ENCODE assay signal across 13 cellular contexts in the genomic region with DNA sequence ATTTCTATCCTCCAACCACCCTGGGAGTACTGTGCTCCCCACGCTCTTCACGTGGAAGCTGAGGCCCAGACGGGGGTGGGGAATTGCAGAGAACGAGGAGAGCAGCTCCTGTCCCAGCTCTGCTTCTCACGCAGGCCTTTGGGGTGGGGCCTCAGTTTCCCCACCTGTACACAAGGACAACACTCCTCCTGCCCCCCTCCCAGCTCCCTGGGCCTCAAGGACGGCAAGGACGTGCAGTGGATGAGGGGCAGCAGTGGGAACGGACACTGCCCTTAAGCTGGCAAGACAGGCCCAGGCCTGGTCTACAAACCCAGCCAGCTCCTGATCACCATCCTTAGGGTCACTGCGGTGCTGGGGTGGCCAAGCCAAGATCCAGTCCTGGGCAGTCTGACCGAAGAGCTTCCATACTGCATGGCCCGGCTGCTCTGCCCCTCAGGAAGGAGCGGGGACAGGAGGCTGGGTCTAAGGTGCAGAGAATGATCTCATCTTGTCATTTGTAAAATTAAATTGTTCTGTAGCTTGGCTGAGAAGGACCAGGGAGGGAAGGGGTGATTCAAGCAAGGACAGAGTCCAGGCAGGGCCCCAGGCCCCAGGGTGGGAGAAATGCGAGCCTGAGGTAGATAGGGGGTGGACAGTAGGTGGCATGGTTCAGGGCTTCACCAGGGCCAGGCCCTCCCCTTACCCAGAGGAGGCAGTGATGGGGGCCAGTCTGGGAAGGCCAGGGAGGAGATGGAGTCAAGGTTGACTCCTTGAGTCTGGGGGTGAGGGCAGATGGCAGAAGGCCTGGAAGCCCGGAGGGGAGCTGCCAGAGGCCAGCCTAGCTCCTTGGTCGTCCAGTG. TPM values are rescaled to one million over a fixed set of nuclear protein-coding genes. Genes with fewer than 3 reads are reported as not detected.
A peak's percentile ranks its signal among the peaks of the same experiment; 100 is the strongest.
DNase-seq lines count a peak whose midpoint lies in the region; ATAC-seq, FAIRE-seq and TF ChIP-seq lines count a peak whose summit lies in the region.
"Had no signal": no experiment of that assay in that cellular context is flagged by ENCODE, and none has a peak within 500 bp of the region (broad histone marks: within the 10 kb centered on the region; RNA-seq: fewer than 3 reads in every experiment).

No MANE protein-coding gene starts in this region.

- no peaks in the 10 kb centered on the region for H4K20me1 ChIP-seq in SK-N-SH (ENCODE audit: insufficient read depth)

- TF ChIP-seq CTCF in CD14-positive monocyte (IDR thresholded peaks at IDR 0.05) (no peak), Calu3 (IDR thresholded peaks at IDR 0.05; ENCODE audit: unreplicated experiment) (no peak), ascending aorta (IDR thresholded peaks at IDR 0.05) (no peak), natural killer cell (IDR thresholded peaks at IDR 0.05) (no peak), SK-N-SH (IDR thresholded peaks at IDR 0.05) (no peak)

- FAIRE-seq in RCC 7860 (lab: Jason Lieb, UNC): no peak
- FAIRE-seq: endothelial cell of umbilical vein had no signal

- DNase-seq in CD14-positive monocyte (ENCODE audit: low spot score) (no peak), Calu3 (no peak), ascending aorta (ENCODE audit: low spot score in 2 of 2) (no peak), natural killer cell (no peak), RCC 7860 (ENCODE audit: low spot score) (no peak), SK-N-SH (no peak)
- DNase-seq in NK-92 treated with Interleukin-12 subunit alpha and Interleukin-12 subunit beta, amount 100 ng/mL, for 24 hours (lab: John Stamatoyannopoulos, UW): no peak
- DNase-seq: body of pancreas, mammary epithelial cell had no signal

- no peak overlapping the region for H2AFZ ChIP-seq in SK-N-SH (ENCODE audit: low read depth)

- no peak overlapping the region for H3K4me3 ChIP-seq in ascending aorta
- H3K4me3 ChIP-seq in SK-N-SH (ENCODE audit: low read depth in 2 of 2, low read length in 1 of 2): no peak overlapping the region

- H3K9me2 ChIP-seq in SK-N-SH: no peaks in the 10 kb centered on the region

- POLR2A ChIA-PET in SK-N-SH (lab: Yijun Ruan, JAX): interaction anchor here (0.8 to 1.8 kb wide), 2 partner anchors 20 to 37 kb away, joined by 3 to 6 read pairs; partner anchors contain the start of gene CDCA4

- peaks cover 13 to 28% (median 16%) of the 10 kb centered on the region in 3 donors for H3K27me3 Mint-ChIP-seq in CD14-positive monocyte (ENCODE audit: low read depth in 3 of 3)
- H3K27me3 Mint-ChIP-seq in Calu3 (ENCODE audit: unreplicated experiment): no peaks in the 10 kb centered on the region
- peaks cover 0 to 6% of the 10 kb centered on the region in 2 donors for H3K27me3 Mint-ChIP-seq in natural killer cell (ENCODE audit: low read depth in 2 of 2)

- H3K9me3 Mint-ChIP-seq in CD14-positive monocyte (peaks cover 0 to 3% (median under 1%) of the 10 kb centered on the region in 7 donors), Calu3 (ENCODE audit: low read depth, unreplicated experiment) (no peaks in the 10 kb centered on the region), natural killer cell (no peaks in the 10 kb centered on the region)

- 0 out of 2 replicates have a peak, but pooled peaks cover 10% of the 10 kb centered on the region for H3K79me2 ChIP-seq in SK-N-SH (ENCODE audit: insufficient read depth)

- H3K4me1 ChIP-seq in ascending aorta (peaks cover 9 to 12% of the 10 kb centered on the region in 2 donors), SK-N-SH (ENCODE audit: control insufficient read depth in 1 of 2, insufficient read depth in 2 of 2, low read depth in 1 of 2, low read length in 1 of 2) (peaks cover 0 to 65% of the 10 kb centered on the region in 2 experiments; a peak in 1 of 4 replicates)

- H3K9ac ChIP-seq in SK-N-SH: no peak overlapping the region

- BruUV-seq in Calu3 (replicated peaks; lab: Mats Ljungman, UMichigan): no TSS peak

- intact Hi-C loops in CD14-positive monocyte (cut with micrococcal nuclease) (loop anchor here in 1 of 2 donors (10.0 kb wide), 1 partner anchor 189 kb away; the partner anchor contains the start of gene AKT1), Calu3 (cut with micrococcal nuclease; ENCODE audit: unreplicated experiment) (no loop called here), ascending aorta (cut with DNase I) (loop anchor here (2.0 kb wide), 1 partner anchor 51 kb away; no protein-coding TSS in a partner anchor), natural killer cell (cut with micrococcal nuclease) (no loop called here)

- no peak for ATAC-seq in natural killer cell
- ATAC-seq in esophagus mucosa: no peak
- ATAC-seq: body of pancreas had no signal

- no peak for TF ChIP-seq RAD21 in SK-N-SH (IDR thresholded peaks at IDR 0.05; ENCODE audit: low read length)

- H3K4me3 Mint-ChIP-seq in CD14-positive monocyte: peak overlapping the region; percentile 72 to 81
- peak overlapping the region; percentile 76 for H3K4me3 Mint-ChIP-seq in Calu3 (ENCODE audit: low read depth, unreplicated experiment)
- peak overlapping the region; percentile 76 for H3K4me3 Mint-ChIP-seq in natural killer cell

- H3K36me3 Mint-ChIP-seq in CD14-positive monocyte (no peaks in the 10 kb centered on the region), Calu3 (ENCODE audit: insufficient read depth, unreplicated experiment) (peaks cover 37% of the 10 kb centered on the region), natural killer cell (no peaks in the 10 kb centered on the region)

- H3K36me3 ChIP-seq in ascending aorta (peaks cover 0 to 2% of the 10 kb centered on the region in 2 donors), SK-N-SH (replicated peaks in 1 of 2; ENCODE audit: control insufficient read depth in 1 of 2, insufficient read depth in 2 of 2, low read length in 1 of 2) (no peaks in the 10 kb centered on the region)

- whole genome bisulfite sequencing in SK-N-SH (ENCODE audit: low lambda C conversion rate): 99% methylated on average over 14 of the region's 15 CpGs

- H3F3A ChIP-seq in SK-N-SH (replicated peaks; ENCODE audit: insufficient read depth): peaks cover 4% of the 10 kb centered on the region

- H3K9me3 ChIP-seq in ascending aorta: no peaks in the 10 kb centered on the region
- H3K9me3 ChIP-seq in SK-N-SH: no peaks in the 10 kb centered on the region
- H3K9me3 ChIP-seq: body of pancreas had no signal

- no peak overlapping the region for H3K4me2 ChIP-seq in SK-N-SH

- H3K27ac ChIP-seq in ascending aorta (peak overlapping the region; percentile 62 to 79), SK-N-SH (ENCODE audit: low read depth in 2 of 2, low read length in 1 of 2) (no peak overlapping the region; a peak in 1 of 4 replicates)
- H3K27ac ChIP-seq: HL-60 had no signal

- no peak for TF ChIP-seq EP300 in SK-N-SH (IDR thresholded peaks at IDR 0.05; ENCODE audit: borderline replicate concordance in 1 of 2, low read depth in 1 of 2, low read length in 1 of 2)

- no peaks in the 10 kb centered on the region for H3K27me3 ChIP-seq in ascending aorta
- H3K27me3 ChIP-seq in SK-N-SH (ENCODE audit: insufficient read depth): no peaks in the 10 kb centered on the region
- H3K27me3 ChIP-seq: body of pancreas had no signal

- H3K27ac Mint-ChIP-seq in CD14-positive monocyte: peak overlapping the region in 5 of 7 donors; percentile 41 to 85 (median 76)
- peak overlapping the region; percentile 84 for H3K27ac Mint-ChIP-seq in Calu3 (ENCODE audit: unreplicated experiment)
- peak overlapping the region; percentile 61 to 84 for H3K27ac Mint-ChIP-seq in natural killer cell

- CTCF ChIA-PET in Calu3 (lab: Charles Lee) (interaction anchor here (0.5 kb wide), 1 partner anchor 505 kb away, joined by 5 read pairs; no protein-coding TSS in a partner anchor), SK-N-SH (lab: Yijun Ruan, JAX) (interaction anchor here (0.5 to 5.8 kb wide), 11 partner anchors 8 to 433 kb away, joined by 3 to 37 read pairs (median 4); no protein-coding TSS in a partner anchor)

- H3K4me1 Mint-ChIP-seq in CD14-positive monocyte: peaks cover 13% of the 10 kb centered on the region
- peaks cover 28% of the 10 kb centered on the region for H3K4me1 Mint-ChIP-seq in Calu3 (ENCODE audit: low read depth, unreplicated experiment)
- H3K4me1 Mint-ChIP-seq in natural killer cell: peaks cover 0 to 9% of the 10 kb centered on the region in 2 donors

TF ChIP-seq in SK-N-SH, 30 proteins besides CTCF, POLR2A, EP300 and RAD21:
- no peak for TF ChIP-seq JUND (IDR thresholded peaks at IDR 0.05)
- TF ChIP-seq, protein P1, sequence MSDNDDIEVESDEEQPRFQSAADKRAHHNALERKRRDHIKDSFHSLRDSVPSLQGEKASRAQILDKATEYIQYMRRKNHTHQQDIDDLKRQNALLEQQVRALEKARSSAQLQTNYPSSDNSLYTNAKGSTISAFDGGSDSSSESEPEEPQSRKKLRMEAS (IDR thresholded peaks at IDR 0.05; ENCODE audit: low read depth): no peak

RNA-seq across cellular contexts. Expression of gene CLBA1, which starts 1.3 kb away (rescaled TPM):
- polyA plus RNA-seq in CD14-positive monocyte (under 1 TPM; 0.62 to 0.76 TPM), SK-N-SH (2012; rRNA removed) (18.5 and 21.4 TPM in 2 replicates)
- total RNA-seq in Calu3 (2022) (12.8 and 13.8 TPM in 2 replicates), ascending aorta (18.1 TPM), natural killer cell (1 to 10 TPM; 1.2 to 1.8 (median 1.3) TPM), esophagus mucosa (8.2 TPM)
- 15.0 and 15.3 TPM in 2 replicates for polyA plus RNA-seq in SK-N-SH (2012; cell fraction: cytosol; rRNA removed)
- polyA plus RNA-seq in SK-N-SH (2012; cell fraction: nucleus; rRNA removed): 72.4 and 86.2 TPM in 2 replicates

RNA-seq across cellular contexts. Expression of gene AHNAK2, which starts 6.1 kb away (rescaled TPM):
- under 1 TPM in 1 of 2 donors, not detected in 1; 0.01 TPM for polyA plus RNA-seq in CD14-positive monocyte
- total RNA-seq in Calu3 (2022): 42.0 and 56.5 TPM in 2 replicates
- 35.5 TPM for total RNA-seq in ascending aorta
- under 1 TPM in 1 of 3 donors, not detected in 2; 0.05 TPM for total RNA-seq in natural killer cell
- polyA plus RNA-seq in SK-N-SH (2012; rRNA removed): 33.5 and 36.6 TPM in 2 replicates
- 22.9 and 24.7 TPM in 2 replicates for polyA plus RNA-seq in SK-N-SH (2012; cell fraction: cytosol; rRNA removed)
- 70.6 and 92.7 TPM in 2 replicates for polyA plus RNA-seq in SK-N-SH (2012; cell fraction: nucleus; rRNA removed)
- 184 TPM for total RNA-seq in esophagus mucosa

RNA-seq across cellular contexts. Expression of gene CDCA4, which starts 36.6 kb away (rescaled TPM):
- polyA plus RNA-seq in CD14-positive monocyte: 10 to 100 TPM in 1 of 2 donors, 1 to 10 TPM in 1; 8.6 to 12.0 TPM
- 28.9 and 32.4 TPM in 2 replicates for total RNA-seq in Calu3 (2022)
- 2.3 TPM for total RNA-seq in ascending aorta
- total RNA-seq in natural killer cell: 10 to 100 TPM; 10.3 to 20.7 (median 16.6) TPM
- polyA plus RNA-seq in SK-N-SH (2012; rRNA removed): 23.7 and 26.8 TPM in 2 replicates
- 15.1 and 21.2 TPM in 2 replicates for polyA plus RNA-seq in SK-N-SH (2012; cell fraction: cytosol; rRNA removed)
- polyA plus RNA-seq in SK-N-SH (2012; cell fraction: nucleus; rRNA removed): 15.7 and 19.5 TPM in 2 replicates
- total RNA-seq in esophagus mucosa: 21.8 TPM

RNA-seq across cellular contexts. Expression of gene PLD4, which starts 59.6 kb away (rescaled TPM):
- polyA plus RNA-seq in CD14-positive monocyte (10 to 100 TPM; 15.1 to 15.5 TPM), SK-N-SH (2012; rRNA removed) (0.02 TPM in 2 replicates)
- total RNA-seq in Calu3 (2022) (0.09 and 0.12 TPM in 2 replicates), ascending aorta (not detected), natural killer cell (1 to 10 TPM; 1.7 to 7.2 (median 2.9) TPM), esophagus mucosa (0.80 TPM)
- not detected in 2 replicates for polyA plus RNA-seq in SK-N-SH (2012; cell fraction: cytosol; rRNA removed)
- 0.14 and 0.19 TPM in 2 replicates for polyA plus RNA-seq in SK-N-SH (2012; cell fraction: nucleus; rRNA removed)
- total RNA-seq: body of pancreas, M059J had no signal

Comparison
In these comparisons a context has a peak if more than half of its experiments do, and no peak if none do; other contexts are left out.
1. H3K27ac ChIP-seq: peak in ascending aorta (2 of 2); none in SK-N-SH (0 of 2).
2. RNA of gene AHNAK2, which starts 6.1 kb away (total RNA-seq): 184 TPM in esophagus mucosa (single experiment), 42.0 to 56.5 TPM in Calu3 and 35.5 TPM in ascending aorta (single experiment); 0.05 TPM in natural killer cell; every median in the first group is over 10 times any median in the second.
3. Peak in every context shown above with its lines, with median percentiles within 50 percentile points of each other: H3K27ac Mint-ChIP-seq and H3K4me3 Mint-ChIP-seq.